Comparison of ENCODE assay signal across 23 cellular contexts in the genomic region with DNA sequence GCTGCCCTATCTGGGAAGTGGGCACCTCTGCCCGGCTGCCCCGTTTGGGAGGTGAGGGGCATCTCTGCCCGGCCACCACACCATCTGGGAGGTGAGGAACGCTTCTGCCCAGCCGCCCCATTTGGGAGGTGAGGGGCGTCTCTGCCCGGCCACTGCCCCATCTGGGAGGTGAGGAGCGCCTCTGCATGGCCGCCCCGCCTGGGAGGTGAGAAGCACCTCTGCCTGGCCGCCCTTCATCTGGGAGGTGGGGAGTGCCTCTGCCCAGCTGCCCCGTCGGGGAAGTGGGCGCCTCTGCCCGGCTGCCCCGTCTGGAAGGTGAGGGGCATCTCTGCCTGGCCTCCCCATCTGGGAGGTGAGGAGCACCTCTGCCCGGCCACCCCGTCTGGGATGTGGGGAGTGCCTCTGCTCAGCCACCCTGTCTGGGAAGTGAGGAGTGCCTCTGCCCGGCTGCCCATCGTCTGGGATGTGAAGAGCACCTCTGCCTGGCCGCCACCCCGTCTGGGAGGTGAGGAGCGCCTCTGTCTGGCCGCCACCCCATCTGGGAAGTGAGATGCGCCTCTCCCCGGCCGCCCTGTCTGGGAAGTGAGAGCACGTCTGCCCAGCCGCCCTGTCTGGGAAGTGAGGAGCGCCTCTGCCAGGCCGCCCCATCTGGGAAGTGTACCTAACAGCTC. TPM values are rescaled to one million over a fixed set of nuclear protein-coding genes. Genes with fewer than 3 reads are reported as not detected.
DNase-seq lines count a peak whose midpoint lies in the region; ATAC-seq and TF ChIP-seq lines count a peak whose summit lies in the region.
"Had no signal": no experiment of that assay in that cellular context is flagged by ENCODE, and none has a peak within 500 bp of the region (broad histone marks: within the 10 kb centered on the region; RNA-seq: fewer than 3 reads in every experiment).

No MANE protein-coding gene starts in this region.

- H3K27ac ChIP-seq in right cardiac atrium (ENCODE audit: low read length): no peak overlapping the region
- H3K27ac ChIP-seq in heart right ventricle: no peak overlapping the region
- no peak overlapping the region for H3K27ac ChIP-seq in spleen
- H3K27ac ChIP-seq: 22Rv1; BLaER1 treated with 17β-estradiol and CSF1 and Interleukin-3, amounts not matched to agents 10 nM and 100 nM had no signal

- H3K4me1 ChIP-seq in right cardiac atrium (ENCODE audit: control insufficient read depth, insufficient read depth, low read length): no peaks in the 10 kb centered on the region
- H3K4me1 ChIP-seq in heart right ventricle: no peaks in the 10 kb centered on the region
- no peaks in the 10 kb centered on the region for H3K4me1 ChIP-seq in spleen
- H3K4me1 ChIP-seq: BE2C; BLaER1 treated with 17β-estradiol and CSF1 and Interleukin-3, amounts not matched to agents 10 nM and 100 nM had no signal

- DNase-seq in right cardiac atrium (peak in 2 of 3 donors; percentile 8 to 36), heart right ventricle (no peak), mesenteric fat pad (ENCODE audit: low spot score) (peak; percentile 67), spleen (peak; percentile 59), SKM-1 treated with dmso at 0.1 percent for 144 hours (lab: John Stamatoyannopoulos, UW; ENCODE audit: unreplicated experiment) (no peak)
- DNase-seq in activated CD4-positive, alpha-beta T cell treated with anti-CD3 and anti-CD28 coated beads for 4 hours: no peak
- DNase-seq: ACHN; AML-193; BE2C; CD4-positive, alpha-beta T cell; CD8-positive, alpha-beta memory T cell; DMS 273 treated with DMSO at 0.1 percent for 48 hours; DMS79; EL; GDM1; H9 had no signal

- no peaks in the 10 kb centered on the region for H3K36me3 ChIP-seq in heart right ventricle
- H3K36me3 ChIP-seq in spleen: no peaks in the 10 kb centered on the region
- H3K36me3 ChIP-seq: BE2C; BLaER1 treated with 17β-estradiol and CSF1 and Interleukin-3, amounts not matched to agents 10 nM and 100 nM had no signal

- H3K27me3 ChIP-seq in right cardiac atrium (ENCODE audit: control insufficient read depth, insufficient read depth) (no peaks in the 10 kb centered on the region), heart right ventricle (peaks cover 0 to 6% (median 0%) of the 10 kb centered on the region in 7 donors), spleen (replicated peaks in 1 of 7) (no peaks in the 10 kb centered on the region)
- H3K27me3 ChIP-seq: BE2C had no signal

- ATAC-seq in right cardiac atrium (no peak), heart right ventricle (no peak)
- ATAC-seq: GM12878, GM23338, HCT116 had no signal

- intact Hi-C loops in right cardiac atrium (cut with DNase I): no loop called here
- intact Hi-C loops in heart right ventricle (cut with DNase I): no loop called here
- intact Hi-C loops in spleen (cut with DNase I; ENCODE audit: low total_unique reads): no loop called here

- no peaks in the 10 kb centered on the region for H3K9me3 ChIP-seq in right cardiac atrium (ENCODE audit: control insufficient read depth, low read length)
- H3K9me3 ChIP-seq in heart right ventricle: peaks cover 0 to 18% (median 0%) of the 10 kb centered on the region in 11 donors
- H3K9me3 ChIP-seq in spleen: peaks cover 0 to 42% (median 9%) of the 10 kb centered on the region in 8 donors
- H3K9me3 ChIP-seq: BE2C had no signal

- no peak for TF ChIP-seq POLR2A in spleen (IDR thresholded peaks at IDR 0.05)

- WGBS in right cardiac atrium: 94% methylated on average over 31 of the region's 31 CpGs
- WGBS in heart right ventricle, 2 donors: 94 to 96% methylated on average over 19 to 31 of the region's 31 CpGs
- 89 to 96% (median 93%) methylated on average over 3 to 31 of the region's 31 CpGs for WGBS in spleen, 5 donors

- TF ChIP-seq CTCF in heart right ventricle (IDR thresholded peaks at IDR 0.05): no peak
- TF ChIP-seq CTCF in spleen (IDR thresholded peaks at IDR 0.05 in 8 of 11, conservative IDR thresholded peaks at IDR 0.05 in 3 of 11): no peak

- H3K4me3 ChIP-seq in right cardiac atrium (ENCODE audit: low read length) (no peak overlapping the region), heart right ventricle (no peak overlapping the region), spleen (no peak overlapping the region)
- H3K4me3 ChIP-seq: BLaER1 treated with 17β-estradiol and CSF1 and Interleukin-3, amounts not matched to agents 10 nM and 100 nM; GM12878; GM23338 had no signal

RNA-seq across cellular contexts. Expression of a gene that starts 9.8 kb away (rescaled TPM):
- not detected for total RNA-seq in right cardiac atrium
- not detected for polyA plus RNA-seq in right cardiac atrium
- total RNA-seq in heart right ventricle: not detected
- not detected for polyA plus RNA-seq in heart right ventricle
- not detected for total RNA-seq in mesenteric fat pad
- under 1 TPM in 2 of 7 donors, not detected in 5; 0.20 to 0.63 TPM for total RNA-seq in spleen
- not detected for polyA plus RNA-seq in spleen
- total RNA-seq: CD4-positive, alpha-beta T cell; CD8-positive, alpha-beta memory T cell; GM12878; H4 had no signal
- polyA plus RNA-seq: CD14-positive monocyte; CD8-positive, alpha-beta memory T cell; GM12878 had no signal

Comparison
In these comparisons a context has a peak if more than half of its experiments do, and no peak if none do; other contexts are left out.
1. DNase-seq: peak in right cardiac atrium (2 of 3), mesenteric fat pad (single experiment) and spleen (single experiment); none in heart right ventricle (0 of 2), activated CD4-positive, alpha-beta T cell treated with anti-CD3 and anti-CD28 coated beads for 4 hours (0 of 2) and SKM-1 treated with dmso at 0.1 percent for 144 hours (single experiment).